7 cellular contexts compared by ENCODE assay signal in the genomic region with DNA sequence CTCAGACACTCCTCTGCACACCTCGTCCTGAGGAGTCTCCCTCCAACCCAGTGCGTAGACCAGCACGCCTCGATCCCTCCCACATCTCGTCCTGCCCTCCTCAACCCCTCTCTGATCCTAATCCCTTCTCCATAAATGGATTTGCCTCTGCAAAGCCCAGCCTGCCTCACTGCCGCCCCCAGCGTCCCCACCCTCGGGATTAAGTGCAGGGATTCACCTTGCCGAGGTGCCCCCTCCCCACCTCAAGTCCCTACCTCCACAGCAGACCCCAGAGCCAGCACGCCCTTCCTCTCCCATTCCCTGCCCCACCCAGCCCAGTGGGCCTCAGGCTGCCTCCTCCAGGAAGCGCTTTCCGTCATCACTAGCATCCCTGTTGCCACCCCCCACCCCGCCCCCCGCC. TPM values are rescaled to one million over a fixed set of nuclear protein-coding genes. Genes with fewer than 3 reads are reported as not detected.
DNase-seq lines count a peak whose midpoint lies in the region; TF ChIP-seq lines count a peak whose summit lies in the region.
"Had no signal": no experiment of that assay in that cellular context is flagged by ENCODE, and none has a peak within 500 bp of the region (broad histone marks: within the 10 kb centered on the region; RNA-seq: fewer than 3 reads in every experiment).

No MANE protein-coding gene starts in this region.

- TF ChIP-seq CTCF in 22Rv1 (IDR thresholded peaks at IDR 0.05) (no peak), esophagus muscularis mucosa (IDR thresholded peaks at IDR 0.05) (no peak), foreskin fibroblast (IDR thresholded peaks at IDR 0.05; ENCODE audit: low read depth, low read length) (no peak), brain microvascular endothelial cell (IDR thresholded peaks at IDR 0.05; ENCODE audit: low read depth, low read length, missing control alignments) (no peak)

- intact Hi-C loops in esophagus muscularis mucosa (cut with DNase I): no loop called here

- H3K36me3 ChIP-seq in KOPT-K1 (ENCODE audit: insufficient read depth, low read length) (0 out of 2 replicates have a peak, but pooled peaks cover under 1% of the 10 kb centered on the region), esophagus muscularis mucosa (peaks cover 0 to 1% (median 0%) of the 10 kb centered on the region in 4 donors), brain microvascular endothelial cell (replicated peaks) (no peaks in the 10 kb centered on the region)

- 43% methylated on average over 14 of the region's 14 CpGs for WGBS in esophagus muscularis mucosa

- TF ChIP-seq EP300 in esophagus muscularis mucosa (IDR thresholded peaks at IDR 0.05): no peak

- TF ChIP-seq POLR2A in esophagus muscularis mucosa (IDR thresholded peaks at IDR 0.05; ENCODE audit: low read depth): no peak

- H3K9me3 ChIP-seq in KOPT-K1 (ENCODE audit: insufficient read depth, low read length, poor library complexity, severe bottlenecking): no peaks in the 10 kb centered on the region
- H3K9me3 ChIP-seq in esophagus muscularis mucosa: no peaks in the 10 kb centered on the region

- peak overlapping the region; percentile 93 for H3K27ac ChIP-seq in 22Rv1
- H3K27ac ChIP-seq in KOPT-K1 (ENCODE audit: low read depth, low read length, poor library complexity, severe bottlenecking): peak overlapping the region; percentile 89
- H3K27ac ChIP-seq in esophagus muscularis mucosa (replicated peaks in 1 of 4): peak overlapping the region; percentile 54 to 89 (median 72)
- H3K27ac ChIP-seq in brain microvascular endothelial cell: no peak overlapping the region

- H3K27me3 ChIP-seq in esophagus muscularis mucosa (peaks cover 0 to 67% (median 10%) of the 10 kb centered on the region in 4 donors), brain microvascular endothelial cell (replicated peaks) (no peaks in the 10 kb centered on the region)

- DNase-seq in esophagus muscularis mucosa (ENCODE audit: extremely low spot score) (no peak), foreskin fibroblast (no peak), brain microvascular endothelial cell (no peak)
- no peak for DNase-seq in stimulated activated naive CD4-positive, alpha-beta T cell (lab: John Stamatoyannopoulos, UW)
- DNase-seq: NCI-H146 had no signal

- in situ Hi-C loops in brain microvascular endothelial cell (cut with HindIII; ENCODE audit: low pct_ligation_motif_present, low sequenced_read_pairs): no loop called here

- H3K4me1 ChIP-seq in esophagus muscularis mucosa: peaks cover 67 to 89% (median 85%) of the 10 kb centered on the region in 4 donors

- H3K4me3 ChIP-seq in esophagus muscularis mucosa (no peak overlapping the region), foreskin fibroblast (ENCODE audit: low read depth in 1 of 2, low read length in 2 of 2) (peak overlapping the region in 1 of 2 donors; percentile 93), brain microvascular endothelial cell (ENCODE audit: low read depth, low read length) (no peak overlapping the region)

RNA-seq across cellular contexts. Expression of a gene that starts 4.1 kb away (rescaled TPM):
- total RNA-seq in esophagus muscularis mucosa: 10 to 100 TPM in 1 of 4 donors, 1 to 10 TPM in 3; 2.5 to 10.8 (median 8.5) TPM

RNA-seq across cellular contexts. Expression of a gene that starts 11.0 kb away (rescaled TPM):
- 10 to 100 TPM; 16.2 to 36.0 (median 26.1) TPM for total RNA-seq in esophagus muscularis mucosa

RNA-seq across cellular contexts. Expression of a gene that starts 26.0 kb away (rescaled TPM):
- 100 to 1,000 TPM in 2 of 4 donors, 10 to 100 TPM in 2; 89.7 to 125 (median 102) TPM for total RNA-seq in esophagus muscularis mucosa

RNA-seq across cellular contexts. Expression of a gene that starts 45.9 kb away (rescaled TPM):
- total RNA-seq in esophagus muscularis mucosa: 1 to 10 TPM; 3.8 to 5.6 (median 4.4) TPM

RNA-seq across cellular contexts. Expression of a gene that starts 45.9 kb away (rescaled TPM):
- total RNA-seq in esophagus muscularis mucosa: 10 to 100 TPM; 26.6 to 76.5 (median 59.3) TPM
